8 cellular contexts compared by ENCODE assay signal in the genomic region with DNA sequence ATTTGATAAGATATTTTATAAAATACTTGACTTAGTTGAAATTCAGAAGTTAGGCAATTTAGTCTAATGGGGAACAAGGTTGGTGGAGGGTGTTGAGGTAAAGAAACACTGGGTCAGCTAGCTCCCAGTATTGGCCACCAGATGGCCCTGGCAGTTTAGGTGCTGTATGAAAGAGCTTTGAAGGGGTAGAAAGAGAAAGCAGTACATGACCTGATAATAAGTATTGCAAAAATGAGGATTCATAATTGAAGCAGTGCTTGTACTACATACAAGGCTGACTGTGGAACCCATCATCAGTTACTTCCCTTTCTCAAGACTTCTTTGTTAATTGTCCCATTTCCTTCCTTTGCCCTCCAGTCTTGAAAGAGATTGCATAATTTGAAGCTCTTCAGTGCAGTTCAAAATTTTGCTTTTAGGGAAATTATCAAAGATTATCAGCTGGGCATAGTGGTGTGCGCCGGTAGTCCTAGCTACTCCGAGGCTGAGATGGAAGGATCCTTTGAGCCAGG. TPM values are rescaled to one million over a fixed set of nuclear protein-coding genes. Genes with fewer than 3 reads are reported as not detected.
DNase-seq lines count a peak whose midpoint lies in the region; ATAC-seq and TF ChIP-seq lines count a peak whose summit lies in the region.

No MANE protein-coding gene starts in this region.

- peak; percentile 72 for ATAC-seq in activated naive CD8-positive, alpha-beta T cell treated with anti-CD3 and anti-CD28 coated beads, Interleukin-2, amount 10 ng/mL, durations not matched to agents 7 days and 5 days (ENCODE audit: low read depth)
- ATAC-seq in upper lobe of left lung (ENCODE audit: low FRiP score in 2 of 2) (peak; percentile 61), GM18868 (IDR thresholded peaks at IDR 0.05; ENCODE audit: unreplicated experiment) (no peak)

- TF ChIP-seq EP300 in upper lobe of left lung (IDR thresholded peaks at IDR 0.05), result no peak

- no peaks in the 10 kb centered on the region for H3K27me3 Mint-ChIP-seq in activated naive CD8-positive, alpha-beta T cell treated with anti-CD3 and anti-CD28 coated beads, Interleukin-2, amount 10 ng/mL, durations not matched to agents 7 days and 5 days

- TF ChIP-seq POLR2A in upper lobe of left lung (IDR thresholded peaks at IDR 0.05), result no peak

- POLR2A ChIA-PET in activated naive CD8-positive, alpha-beta T cell treated with anti-CD3 and anti-CD28 coated beads, Interleukin-2, amount 10 ng/mL, durations not matched to agents 7 days and 5 days (lab: Charles Lee), result interaction anchor here (0.5 kb wide), 1 partner anchor 102 kb away, joined by 3 read pairs; no protein-coding TSS in a partner anchor

- H3K4me3 Mint-ChIP-seq in activated naive CD8-positive, alpha-beta T cell treated with anti-CD3 and anti-CD28 coated beads, Interleukin-2, amount 10 ng/mL, durations not matched to agents 7 days and 5 days, result no peak overlapping the region

- peaks cover 0 to 12% (median 5%) of the 10 kb centered on the region in 4 donors for H3K4me1 ChIP-seq in upper lobe of left lung

- 40 to 57% methylated on average over 3 of the region's 3 CpGs for WGBS in upper lobe of left lung, 2 donors

- no peak overlapping the region for H3K27ac Mint-ChIP-seq in activated naive CD8-positive, alpha-beta T cell treated with anti-CD3 and anti-CD28 coated beads, Interleukin-2, amount 10 ng/mL, durations not matched to agents 7 days and 5 days

- H3K9me3 Mint-ChIP-seq in activated naive CD8-positive, alpha-beta T cell treated with anti-CD3 and anti-CD28 coated beads, Interleukin-2, amount 10 ng/mL, durations not matched to agents 7 days and 5 days, result no peaks in the 10 kb centered on the region

- H3K27ac ChIP-seq in upper lobe of left lung, result no peak overlapping the region

- H3K4me3 ChIP-seq in upper lobe of left lung, result no peak overlapping the region

- peaks cover 2% of the 10 kb centered on the region for H3K36me3 Mint-ChIP-seq in activated naive CD8-positive, alpha-beta T cell treated with anti-CD3 and anti-CD28 coated beads, Interleukin-2, amount 10 ng/mL, durations not matched to agents 7 days and 5 days

- H3K9me3 ChIP-seq in upper lobe of left lung, result no peaks in the 10 kb centered on the region

- H3K27me3 ChIP-seq in upper lobe of left lung, result no peaks in the 10 kb centered on the region

- H3K36me3 ChIP-seq in upper lobe of left lung, result no peaks in the 10 kb centered on the region

- peaks cover 5% of the 10 kb centered on the region for H3K4me1 Mint-ChIP-seq in activated naive CD8-positive, alpha-beta T cell treated with anti-CD3 and anti-CD28 coated beads, Interleukin-2, amount 10 ng/mL, durations not matched to agents 7 days and 5 days

- TF ChIP-seq CTCF in upper lobe of left lung (IDR thresholded peaks at IDR 0.05), result peak in 2 of 6 experiments; percentile 35 to 37

- DNase-seq in stimulated activated CD4-positive, alpha-beta T cell treated with anti-CD3 and anti-CD28 coated beads, Interleukin-12 subunit alpha, Interleukin-12 subunit beta, amount 100 ng/mL, for 4 hours, result peak; percentile 2
- no peak for DNase-seq in stimulated activated CD4-positive, alpha-beta T cell treated with anti-CD3 and anti-CD28 coated beads, Interleukin-4, amount 100 ng/mL, for 4 hours
- peak; percentile 22 for DNase-seq in NCI-H226
- DNase-seq in activated naive CD8-positive, alpha-beta T cell treated with anti-CD3 and anti-CD28 coated beads, Interleukin-2, amount 10 ng/mL, durations not matched to agents 7 days and 5 days, result no peak
- peak; percentile 56 for DNase-seq in inferior parietal cortex (ENCODE audit: extremely low spot score)
- no peak for DNase-seq in upper lobe of left lung
- DNase-seq in NCI-H187 treated with DMSO at 0.1 percent for 48 hours (lab: John Stamatoyannopoulos, UW), result no peak

RNA-seq across cellular contexts. Expression of a gene that starts 29.4 kb away (rescaled TPM):
- 10 to 100 TPM; 20.0 to 22.2 TPM for total RNA-seq in activated naive CD8-positive, alpha-beta T cell treated with anti-CD3 and anti-CD28 coated beads, Interleukin-2, amount 10 ng/mL, durations not matched to agents 7 days and 5 days
- 100 to 1,000 TPM in 3 of 6 donors, 10 to 100 TPM in 3; 64.9 to 134 (median 98.4) TPM for total RNA-seq in upper lobe of left lung

Comparison
In these comparisons a context has a peak if more than half of its experiments do, and no peak if none do; other contexts are left out.
1. DNase-seq: peak in stimulated activated CD4-positive, alpha-beta T cell treated with anti-CD3 and anti-CD28 coated beads, Interleukin-12 subunit alpha, Interleukin-12 subunit beta, amount 100 ng/mL, for 4 hours (single experiment), NCI-H226 (single experiment) and inferior parietal cortex (single experiment); none in stimulated activated CD4-positive, alpha-beta T cell treated with anti-CD3 and anti-CD28 coated beads, Interleukin-4, amount 100 ng/mL, for 4 hours (0 of 2), activated naive CD8-positive, alpha-beta T cell treated with anti-CD3 and anti-CD28 coated beads, Interleukin-2, amount 10 ng/mL, durations not matched to agents 7 days and 5 days (single experiment), upper lobe of left lung (0 of 2) and NCI-H187 treated with DMSO at 0.1 percent for 48 hours (single experiment).